ENCODE assay signal across 21 cellular contexts in genomic region chr11:63849691-63850090, GRCh38. TPM values are rescaled to one million over a fixed set of nuclear protein-coding genes. Genes with fewer than 3 reads are reported as not detected.
DNase-seq lines count a peak whose midpoint lies in the region; ATAC-seq and TF ChIP-seq lines count a peak whose summit lies in the region.
"Had no signal": no experiment of that assay in that cellular context is flagged by ENCODE, and none has a peak within 500 bp of the region (broad histone marks: within the 10 kb centered on the region; RNA-seq: fewer than 3 reads in every experiment).

No MANE protein-coding gene starts in this region.

- no peak for TF ChIP-seq POLR2A in body of pancreas (IDR thresholded peaks at IDR 0.05)

- POLR2A ChIA-PET in activated CD4-positive, alpha-beta T cell treated with anti-CD3 and anti-CD28 coated beads, Interleukin-2, amount 10 ng/mL, durations not matched to agents 7 days and 5 days (lab: Charles Lee), result no interaction called here
- POLR2A ChIA-PET in CD4-positive, alpha-beta memory T cell (lab: Charles Lee; ENCODE audit: partially characterized antibody), result interaction anchor here (1.0 to 2.0 kb wide), 3 partner anchors 10 to 11 kb away, joined by 5 to 11 read pairs (median 5); partner anchors contain the start of gene MARK2

- CTCF ChIA-PET in activated CD4-positive, alpha-beta T cell treated with anti-CD3 and anti-CD28 coated beads, Interleukin-2, amount 10 ng/mL, durations not matched to agents 7 days and 5 days (lab: Charles Lee), result interaction anchor here (0.7 to 5.5 kb wide), 2 partner anchors 11 to 313 kb away, joined by 3 to 26 read pairs; partner anchors contain the start of gene MARK2
- CTCF ChIA-PET in CD4-positive, alpha-beta memory T cell (lab: Charles Lee; ENCODE audit: partially characterized antibody), result interaction anchor here (1.1 to 3.6 kb wide), 2 partner anchors 12 to 21 kb away, joined by 3 to 21 read pairs; partner anchors contain the start of gene MARK2

- no peaks in the 10 kb centered on the region for H3K27me3 ChIP-seq in CD4-positive, alpha-beta memory T cell (ENCODE audit: insufficient read depth, low read length)
- no peaks in the 10 kb centered on the region for H3K27me3 ChIP-seq in body of pancreas
- H3K27me3 ChIP-seq: adrenal gland, MG63, SJCRH30 had no signal

- no peak overlapping the region for H3K4me3 ChIP-seq in CD4-positive, alpha-beta memory T cell (ENCODE audit: low read length in 2 of 2)
- no peak overlapping the region for H3K4me3 ChIP-seq in body of pancreas
- H3K4me3 ChIP-seq: adrenal gland, MG63, SJCRH30 had no signal

- no peak for DNase-seq in activated CD4-positive, alpha-beta T cell treated with anti-CD3 and anti-CD28 coated beads, Interleukin-2, amount 10 ng/mL, durations not matched to agents 7 days and 5 days
- DNase-seq in activated CD4-positive, alpha-beta T cell treated with anti-CD3 and anti-CD28 coated beads, Interleukin-2, amount 50 U/mL, for 4 hours, result no peak
- no peak for DNase-seq in CD4-positive, alpha-beta memory T cell
- no peak for DNase-seq in body of pancreas
- DNase-seq in neural crest cell (ENCODE audit: low read depth, low spot score), result no peak
- no peak for DNase-seq in NOMO-1 treated with DMSO at 0.1 percent for 48 hours (lab: John Stamatoyannopoulos, UW; ENCODE audit: unreplicated experiment)
- DNase-seq: activated B cell treated with CpG ODN at 0.5 μM for 24 hours; adrenal gland; MG63; NCI-H1417; NCI-H524; NK-92 treated with Interleukin-12 subunit alpha and Interleukin-12 subunit beta, amount 100 ng/mL, for 24 hours; right cardiac atrium; SJCRH30; stimulated activated naive CD8-positive, alpha-beta T cell treated with anti-CD3 and anti-CD28 coated beads, Interleukin-15, amount 100 ng/mL, for 72 hours had no signal

- H3K36me3 ChIP-seq in CD4-positive, alpha-beta memory T cell (ENCODE audit: insufficient read depth, low read length), result peaks cover 1% of the 10 kb centered on the region
- H3K36me3 ChIP-seq in body of pancreas (replicated peaks in 1 of 2; ENCODE audit: insufficient read depth in 1 of 2, low read depth in 2 of 2), result no peaks in the 10 kb centered on the region
- H3K36me3 ChIP-seq: adrenal gland had no signal

- ATAC-seq in body of pancreas (no peak), GM21825 (IDR thresholded peaks at IDR 0.05; ENCODE audit: unreplicated experiment) (no peak), HG03439 (IDR thresholded peaks at IDR 0.05; ENCODE audit: unreplicated experiment) (no peak)
- ATAC-seq: Panc1; right cardiac atrium; stimulated activated naive CD8-positive, alpha-beta T cell treated with anti-CD3 and anti-CD28 coated beads, Interleukin-15, amount 100 ng/mL, for 72 hours had no signal

- TF ChIP-seq CTCF in body of pancreas (IDR thresholded peaks at IDR 0.05) (no peak), neural crest cell (conservative IDR thresholded peaks at IDR 0.05) (no peak)

- intact Hi-C loops in CD4-positive, alpha-beta memory T cell (cut with micrococcal nuclease), result no loop called here
- intact Hi-C loops in body of pancreas (cut with DNase I), result no loop called here

- H3K9me3 ChIP-seq in CD4-positive, alpha-beta memory T cell (ENCODE audit: control insufficient read depth in 1 of 2, low read length in 2 of 2), result no peaks in the 10 kb centered on the region
- no peaks in the 10 kb centered on the region for H3K9me3 ChIP-seq in body of pancreas
- H3K9me3 ChIP-seq: adrenal gland, MG63, SJCRH30 had no signal

- H3K4me3 Mint-ChIP-seq in activated CD4-positive, alpha-beta T cell treated with anti-CD3 and anti-CD28 coated beads, Interleukin-2, amount 10 ng/mL, durations not matched to agents 7 days and 5 days, result no peak overlapping the region
- peak overlapping the region in 4 of 8 donors; percentile 18 to 70 (median 58) for H3K4me3 Mint-ChIP-seq in CD4-positive, alpha-beta memory T cell
- no peak overlapping the region for H3K4me3 Mint-ChIP-seq in neural crest cell
- H3K4me3 Mint-ChIP-seq: activated B cell treated with CpG ODN at 0.5 μM for 24 hours; B cell; dendritic cell treated with granulocyte-macrophage colony-stimulating factor and Interleukin-4, amounts not matched to agents 40 ng/mL and 50 ng/mL, for 4 days had no signal

- peaks cover 71% of the 10 kb centered on the region for H3K4me1 ChIP-seq in CD4-positive, alpha-beta memory T cell (ENCODE audit: insufficient read depth, low read length)
- H3K4me1 ChIP-seq in body of pancreas, result peaks cover 73% of the 10 kb centered on the region
- H3K4me1 ChIP-seq: SJCRH30 had no signal

- H3K27ac Mint-ChIP-seq in activated CD4-positive, alpha-beta T cell treated with anti-CD3 and anti-CD28 coated beads, Interleukin-2, amount 10 ng/mL, durations not matched to agents 7 days and 5 days, result peak overlapping the region; percentile 27
- H3K27ac Mint-ChIP-seq in CD4-positive, alpha-beta memory T cell, result peak overlapping the region; percentile 13 to 92 (median 70)
- peak overlapping the region; percentile 83 for H3K27ac Mint-ChIP-seq in neural crest cell (ENCODE audit: unreplicated experiment)

- no peaks in the 10 kb centered on the region for H3K9me3 Mint-ChIP-seq in activated CD4-positive, alpha-beta T cell treated with anti-CD3 and anti-CD28 coated beads, Interleukin-2, amount 10 ng/mL, durations not matched to agents 7 days and 5 days
- H3K9me3 Mint-ChIP-seq in CD4-positive, alpha-beta memory T cell, result no peaks in the 10 kb centered on the region
- no peaks in the 10 kb centered on the region for H3K9me3 Mint-ChIP-seq in neural crest cell
- H3K9me3 Mint-ChIP-seq: activated B cell treated with CpG ODN at 0.5 μM for 24 hours; dendritic cell treated with granulocyte-macrophage colony-stimulating factor and Interleukin-4, amounts not matched to agents 40 ng/mL and 50 ng/mL, for 4 days; stimulated activated naive CD8-positive, alpha-beta T cell treated with anti-CD3 and anti-CD28 coated beads, Interleukin-15, amount 100 ng/mL, for 72 hours had no signal

- peaks cover 65% of the 10 kb centered on the region for H3K4me1 Mint-ChIP-seq in activated CD4-positive, alpha-beta T cell treated with anti-CD3 and anti-CD28 coated beads, Interleukin-2, amount 10 ng/mL, durations not matched to agents 7 days and 5 days
- H3K4me1 Mint-ChIP-seq in CD4-positive, alpha-beta memory T cell, result peaks cover 49 to 80% (median 70%) of the 10 kb centered on the region in 4 donors
- H3K4me1 Mint-ChIP-seq in neural crest cell, result peaks cover 38% of the 10 kb centered on the region

- no peaks in the 10 kb centered on the region for H3K27me3 Mint-ChIP-seq in activated CD4-positive, alpha-beta T cell treated with anti-CD3 and anti-CD28 coated beads, Interleukin-2, amount 10 ng/mL, durations not matched to agents 7 days and 5 days
- H3K27me3 Mint-ChIP-seq in CD4-positive, alpha-beta memory T cell, result no peaks in the 10 kb centered on the region
- no peaks in the 10 kb centered on the region for H3K27me3 Mint-ChIP-seq in neural crest cell (ENCODE audit: low read depth)
- H3K27me3 Mint-ChIP-seq: activated B cell treated with CpG ODN at 0.5 μM for 24 hours; B cell; dendritic cell treated with granulocyte-macrophage colony-stimulating factor and Interleukin-4, amounts not matched to agents 40 ng/mL and 50 ng/mL, for 4 days; stimulated activated naive CD8-positive, alpha-beta T cell treated with anti-CD3 and anti-CD28 coated beads, Interleukin-15, amount 100 ng/mL, for 72 hours had no signal

- H3K36me3 Mint-ChIP-seq in activated CD4-positive, alpha-beta T cell treated with anti-CD3 and anti-CD28 coated beads, Interleukin-2, amount 10 ng/mL, durations not matched to agents 7 days and 5 days (ENCODE audit: low read depth), result peaks cover 51% of the 10 kb centered on the region
- H3K36me3 Mint-ChIP-seq in CD4-positive, alpha-beta memory T cell, result peaks cover 23 to 45% of the 10 kb centered on the region in 2 donors
- H3K36me3 Mint-ChIP-seq in neural crest cell (ENCODE audit: low read depth), result no peaks in the 10 kb centered on the region

- H3K27ac ChIP-seq in CD4-positive, alpha-beta memory T cell (ENCODE audit: low read depth, low read length), result no peak overlapping the region
- peak overlapping the region; percentile 13 to 93 (median 58) for H3K27ac ChIP-seq in body of pancreas
- H3K27ac ChIP-seq: adrenal gland, HL-60, SJCRH30 had no signal

- 45 to 67% methylated on average over 2 of the region's 2 CpGs for whole genome bisulfite sequencing in body of pancreas, 2 donors

RNA-seq across cellular contexts. Expression of gene MARK2, which starts 10.8 kb away (rescaled TPM):
- total RNA-seq in activated CD4-positive, alpha-beta T cell treated with anti-CD3 and anti-CD28 coated beads, Interleukin-2, amount 10 ng/mL, durations not matched to agents 7 days and 5 days, result 10 to 100 TPM; 68.3 to 69.2 TPM
- total RNA-seq in CD4-positive, alpha-beta memory T cell, result 10 to 100 TPM; 60.4 to 68.0 TPM
- polyA plus RNA-seq in CD4-positive, alpha-beta memory T cell, result 10 to 100 TPM; 25.1 to 60.3 TPM
- total RNA-seq in body of pancreas (10 to 100 TPM; 32.2 to 33.9 TPM), neural crest cell (42.4 and 42.9 TPM in 2 replicates)

RNA-seq across cellular contexts. Expression of gene SPINDOC, which starts 36.4 kb away (rescaled TPM):
- 10 to 100 TPM; 38.4 to 40.7 TPM for total RNA-seq in activated CD4-positive, alpha-beta T cell treated with anti-CD3 and anti-CD28 coated beads, Interleukin-2, amount 10 ng/mL, durations not matched to agents 7 days and 5 days
- 10 to 100 TPM; 12.0 to 14.8 TPM for total RNA-seq in CD4-positive, alpha-beta memory T cell
- under 1 TPM; 0.63 to 0.95 TPM for polyA plus RNA-seq in CD4-positive, alpha-beta memory T cell
- total RNA-seq in body of pancreas (10 to 100 TPM in 1 of 2 donors, 1 to 10 TPM in 1; 3.6 to 16.2 TPM), neural crest cell (104 and 107 TPM in 2 replicates)

Comparison
In these comparisons a context has a peak if more than half of its experiments do, and no peak if none do; other contexts are left out.
1. H3K27ac Mint-ChIP-seq: peak in every context shown above with its lines; median percentile 83 in neural crest cell; 70 in CD4-positive, alpha-beta memory T cell; 27 in activated CD4-positive, alpha-beta T cell treated with anti-CD3 and anti-CD28 coated beads, Interleukin-2, amount 10 ng/mL, durations not matched to agents 7 days and 5 days.